Comparison of ENCODE assay signal across 1 cellular context in the genomic region with DNA sequence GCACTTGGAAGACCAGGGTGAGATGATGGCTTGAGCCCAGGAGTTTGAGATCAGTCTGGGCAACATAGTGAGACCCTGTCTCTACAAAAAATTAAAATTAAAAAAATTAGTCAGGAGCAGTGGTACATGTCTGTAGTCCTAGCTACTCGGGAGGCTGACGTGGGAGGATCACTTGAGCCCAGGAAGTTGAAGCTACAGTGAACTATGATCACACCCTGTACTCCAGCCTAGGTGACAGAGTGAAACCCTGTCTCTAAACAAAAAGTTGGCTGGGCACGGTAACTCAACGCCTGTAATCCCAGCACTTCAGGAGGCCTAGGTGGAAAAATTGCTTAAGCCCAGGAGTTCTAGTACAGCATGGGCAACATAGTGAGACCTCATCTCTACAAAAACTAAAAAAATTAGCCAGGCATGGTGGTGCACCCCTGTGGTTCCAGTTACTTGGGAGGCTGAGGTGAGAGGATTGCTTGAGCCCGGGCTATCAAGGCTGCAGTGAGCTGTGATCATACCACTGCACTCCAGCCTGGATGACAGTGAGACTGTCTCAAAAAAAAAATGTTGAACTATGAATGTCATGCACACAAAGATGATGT.
TF ChIP-seq lines count a peak whose summit lies in the region.

No MANE protein-coding gene starts in this region.

TF ChIP-seq in WTC11, 78 proteins besides CTCF, POLR2A, EP300 and RAD21 (continued from another document):
- TF ChIP-seq, protein P1, sequence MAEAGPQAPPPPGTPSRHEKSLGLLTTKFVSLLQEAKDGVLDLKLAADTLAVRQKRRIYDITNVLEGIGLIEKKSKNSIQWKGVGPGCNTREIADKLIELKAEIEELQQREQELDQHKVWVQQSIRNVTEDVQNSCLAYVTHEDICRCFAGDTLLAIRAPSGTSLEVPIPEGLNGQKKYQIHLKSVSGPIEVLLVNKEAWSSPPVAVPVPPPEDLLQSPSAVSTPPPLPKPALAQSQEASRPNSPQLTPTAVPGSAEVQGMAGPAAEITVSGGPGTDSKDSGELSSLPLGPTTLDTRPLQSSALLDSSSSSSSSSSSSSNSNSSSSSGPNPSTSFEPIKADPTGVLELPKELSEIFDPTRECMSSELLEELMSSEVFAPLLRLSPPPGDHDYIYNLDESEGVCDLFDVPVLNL (CRISPR knock-in tag; IDR thresholded peaks at IDR 0.05; ENCODE audit: borderline replicate concordance, low read depth): no peak
- TF ChIP-seq EMX1 (CRISPR knock-in tag; IDR thresholded peaks at IDR 0.05) (no peak), RORB (CRISPR knock-in tag; IDR thresholded peaks at IDR 0.05) (no peak), USF1 (CRISPR knock-in tag; IDR thresholded peaks at IDR 0.05) (no peak)
